Comparison of ENCODE assay signal across 8 cellular contexts in the genomic region with DNA sequence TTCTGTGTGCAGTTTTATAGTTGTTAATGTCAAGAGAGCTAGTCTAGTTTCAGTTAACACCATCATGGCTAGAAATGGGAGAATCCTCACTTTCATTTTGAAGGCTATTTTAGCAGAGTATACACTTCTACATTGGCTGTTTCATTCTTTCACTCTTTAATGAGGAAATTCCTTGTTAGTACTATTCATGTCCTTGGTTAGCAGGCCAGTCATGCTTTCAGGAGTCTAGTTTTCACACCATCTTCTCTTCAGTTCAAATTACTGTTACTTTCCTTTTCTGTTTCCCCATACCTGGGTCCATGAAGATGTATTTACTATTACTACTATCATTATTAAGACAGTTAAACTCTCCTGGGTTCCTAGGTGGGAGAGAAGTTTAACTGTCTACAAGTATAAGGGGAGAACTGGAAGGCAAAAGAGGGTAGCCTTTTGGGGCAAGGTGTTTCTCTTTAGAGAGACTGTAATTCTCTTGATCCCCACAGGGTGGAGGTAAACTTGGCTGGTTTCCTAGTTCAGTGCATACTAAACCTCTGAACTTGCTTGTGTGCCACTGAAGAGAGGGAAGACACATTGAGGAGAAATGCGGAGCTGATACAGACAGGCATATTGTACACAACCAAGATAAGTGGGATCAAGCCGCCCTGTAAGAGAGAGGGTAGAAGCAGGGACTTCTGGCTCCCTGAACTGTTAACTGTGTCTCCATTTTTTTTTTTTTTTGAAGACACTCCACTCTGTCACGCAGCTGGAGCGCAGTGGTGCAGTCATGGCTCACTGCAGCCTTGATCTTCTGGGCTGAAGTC. TPM values are rescaled to one million over a fixed set of nuclear protein-coding genes. Genes with fewer than 3 reads are reported as not detected.
DNase-seq lines count a peak whose midpoint lies in the region; ATAC-seq and FAIRE-seq lines count a peak whose summit lies in the region.

No MANE protein-coding gene starts in this region.

- H3K4me1 Mint-ChIP-seq in stimulated activated naive CD8-positive, alpha-beta T cell treated with anti-CD3 and anti-CD28 coated beads, Interleukin-15, amount 100 ng/mL, for 72 hours = peaks cover 15% of the 10 kb centered on the region

- H3K27ac Mint-ChIP-seq in stimulated activated naive CD8-positive, alpha-beta T cell treated with anti-CD3 and anti-CD28 coated beads, Interleukin-15, amount 100 ng/mL, for 72 hours = no peak overlapping the region

- in situ Hi-C loops in ACHN (cut with HindIII; ENCODE audit: low pct_ligation_motif_present, low pct_unique_long_range_greater_than_20kb, low sequenced_read_pairs) = no loop called here

- intact Hi-C loops in left cardiac atrium (cut with DNase I) = loop anchor here (2.0 to 10.0 kb wide), 3 partner anchors 105 to 183 kb away; no protein-coding TSS in a partner anchor

- ATAC-seq in left cardiac atrium (peak; percentile 44 to 61), HG03571 (IDR thresholded peaks at IDR 0.05; ENCODE audit: unreplicated experiment) (no peak), GM21447 (IDR thresholded peaks at IDR 0.05; ENCODE audit: unreplicated experiment) (no peak)
- ATAC-seq in stimulated activated naive CD8-positive, alpha-beta T cell treated with anti-CD3 and anti-CD28 coated beads, Interleukin-15, amount 100 ng/mL, for 72 hours = peak; percentile 68

- peaks cover 78% of the 10 kb centered on the region for H3K27me3 Mint-ChIP-seq in stimulated activated naive CD8-positive, alpha-beta T cell treated with anti-CD3 and anti-CD28 coated beads, Interleukin-15, amount 100 ng/mL, for 72 hours

- peak; percentile 88 for FAIRE-seq in G401.6 (lab: Jason Lieb, UNC)
- peak; percentile 88 for FAIRE-seq in TTC549 (lab: Jason Lieb, UNC)

- H3K4me3 Mint-ChIP-seq in stimulated activated naive CD8-positive, alpha-beta T cell treated with anti-CD3 and anti-CD28 coated beads, Interleukin-15, amount 100 ng/mL, for 72 hours = no peak overlapping the region

- DNase-seq in ACHN (peak; percentile 64), NCI-H146 (lab: John Stamatoyannopoulos, UW) (peak; percentile 60), left cardiac atrium (no peak)
- DNase-seq in stimulated activated naive CD8-positive, alpha-beta T cell treated with anti-CD3 and anti-CD28 coated beads, Interleukin-15, amount 100 ng/mL, for 72 hours = peak; percentile 19 to 30

- peaks cover 18 to 22% of the 10 kb centered on the region in 2 donors for H3K9me3 Mint-ChIP-seq in stimulated activated naive CD8-positive, alpha-beta T cell treated with anti-CD3 and anti-CD28 coated beads, Interleukin-15, amount 100 ng/mL, for 72 hours

RNA-seq across cellular contexts. Expression of gene IGFL4, which starts 41.3 kb away (rescaled TPM):
- total RNA-seq in left cardiac atrium = not detected

RNA-seq across cellular contexts. Expression of gene IGFL3, which starts 42.4 kb away (rescaled TPM):
- total RNA-seq in left cardiac atrium = not detected

RNA-seq across cellular contexts. Expression of gene PGLYRP1, which starts 59.3 kb away (rescaled TPM):
- under 1 TPM in 1 of 2 donors, not detected in 1; 0.32 TPM for total RNA-seq in left cardiac atrium

Comparison
In these comparisons a context has a peak if more than half of its experiments do, and no peak if none do; other contexts are left out.
1. ATAC-seq: peak in left cardiac atrium (2 of 2) and stimulated activated naive CD8-positive, alpha-beta T cell treated with anti-CD3 and anti-CD28 coated beads, Interleukin-15, amount 100 ng/mL, for 72 hours (single experiment); none in HG03571 (single experiment) and GM21447 (single experiment).